33 cellular contexts compared by ENCODE assay signal in the genomic region with DNA sequence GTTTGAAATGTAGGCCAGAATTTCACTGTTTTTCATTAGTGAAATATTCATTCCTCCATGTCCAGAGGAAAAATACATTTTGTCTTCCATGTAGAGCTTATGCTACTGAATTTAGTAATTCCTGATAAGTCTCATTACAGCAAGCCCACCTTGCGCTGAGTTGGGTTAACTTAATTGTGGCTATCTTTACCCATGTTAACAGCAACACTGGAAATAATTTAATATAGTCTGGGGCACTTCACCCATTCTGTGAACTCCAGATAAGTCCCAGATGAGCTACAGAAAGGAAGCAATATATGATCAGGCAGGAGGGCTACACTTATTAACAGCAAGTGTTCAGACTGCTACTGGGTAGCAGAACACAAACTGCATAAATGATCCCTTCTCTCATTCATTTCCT.
"Had no signal": no experiment of that assay in that cellular context is flagged by ENCODE, and none has a peak within 500 bp of the region (broad histone marks: within the 10 kb centered on the region; RNA-seq: fewer than 3 reads in every experiment).

No MANE protein-coding gene starts in this region.

- H3K27me3 ChIP-seq: MG63 had no signal

- H3K4me2 ChIP-seq: KMS-11 had no signal

- DNase-seq: Karpas-422, Kasumi-1, MG63, MM.1S, MV-4-11, NCI-H1048, NCI-H1092, NCI-H1092 treated with DMSO at 0.1 percent for 48 hours, NCI-H1105, NCI-H1105 treated with DMSO at 0.1 percent for 48 hours, NCI-H1417 treated with DMSO at 0.1 percent for 48 hours, NCI-H1436, NCI-H1436 treated with DMSO at 0.1 percent for 48 hours, NCI-H146, NCI-H1694, NCI-H1694 treated with DMSO at 0.1 percent for 48 hours, NCI-H187, NCI-H187 treated with DMSO at 0.1 percent for 48 hours, NCI-H1930, NCI-H2029, NCI-H2029 treated with DMSO at 0.1 percent for 48 hours, NCI-H2081, NCI-H2081 treated with DMSO at 0.1 percent for 48 hours, NCI-H2107, NCI-H2171, NCI-H2171 treated with DMSO at 0.1 percent for 48 hours, NCI-H2227 treated with DMSO at 0.1 percent for 48 hours, NCI-H226, NCI-H345, NCI-H446, NCI-H446 treated with DMSO at 0.1 percent for 48 hours, NCI-H510A had no signal

- H3K4me3 ChIP-seq: MG63 had no signal

- H3K36me3 ChIP-seq: MG63 had no signal

- H3K9me3 ChIP-seq: MG63 had no signal

- H3K9ac ChIP-seq: KMS-11 had no signal

- H3K27ac ChIP-seq: KMS-11 had no signal
